In genomic region chr4:120525106-120525505, GRCh38 we compare ENCODE assay signal across 6 cellular contexts.
"Had no signal": no experiment of that assay in that cellular context is flagged by ENCODE, and none has a peak within 500 bp of the region (broad histone marks: within the 10 kb centered on the region; RNA-seq: fewer than 3 reads in every experiment).

No MANE protein-coding gene starts in this region.

- DNase-seq: GOT3, H9, HCEC 1CT, KG1 had no signal

- FAIRE-seq: H54, HTR-8/SVneo had no signal
